Comparison of ENCODE assay signal across 9 cellular contexts in the genomic region with DNA sequence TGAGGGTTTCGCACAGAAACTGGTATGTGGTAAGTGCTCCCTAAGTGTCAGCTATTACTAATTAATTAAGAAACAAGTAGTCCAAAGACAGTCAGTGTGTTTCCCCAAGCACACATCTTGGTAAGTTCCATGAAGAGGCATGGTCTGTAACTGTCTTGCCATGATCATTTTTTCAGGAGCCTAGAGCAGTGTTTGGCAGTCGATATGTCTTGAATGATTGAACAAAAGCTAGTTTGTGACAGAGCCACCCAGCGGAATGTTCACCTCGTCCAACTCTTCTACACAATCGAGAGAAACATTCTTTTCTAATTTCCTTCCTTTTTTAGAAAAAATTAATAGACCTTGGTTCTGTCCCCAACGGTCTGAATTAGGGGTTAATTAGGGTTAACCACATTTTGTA. TPM values are rescaled to one million over a fixed set of nuclear protein-coding genes. Genes with fewer than 3 reads are reported as not detected.
DNase-seq lines count a peak whose midpoint lies in the region; ATAC-seq and TF ChIP-seq lines count a peak whose summit lies in the region.
"Had no signal": no experiment of that assay in that cellular context is flagged by ENCODE, and none has a peak within 500 bp of the region (broad histone marks: within the 10 kb centered on the region; RNA-seq: fewer than 3 reads in every experiment).

No MANE protein-coding gene starts in this region.

- H3K4me1 ChIP-seq in Caco-2, result 0 out of 2 replicates have a peak, but pooled peaks cover 5% of the 10 kb centered on the region

- H3K4me3 ChIP-seq in Caco-2 (ENCODE audit: low read depth, low read length), result no peak overlapping the region

- H3K27me3 Mint-ChIP-seq in Caco-2 (ENCODE audit: insufficient read depth, unreplicated experiment), result no peaks in the 10 kb centered on the region

- intact Hi-C loops in Caco-2 (cut with micrococcal nuclease; ENCODE audit: unreplicated experiment), result loop anchor here (2.0 to 5.0 kb wide), 2 partner anchors 38 to 52 kb away; no protein-coding TSS in a partner anchor

- CTCF ChIA-PET in Caco-2 (lab: Charles Lee), result interaction anchor here (0.7 to 1.0 kb wide), 5 partner anchors 29 to 97 kb away, joined by 3 read pairs; no protein-coding TSS in a partner anchor
- CTCF ChIA-PET in GM10248 (lab: Yijun Ruan, JAX), result interaction anchor here (1.3 to 3.8 kb wide), 8 partner anchors 10 to 127 kb away, joined by 3 to 18 read pairs (median 5); no protein-coding TSS in a partner anchor

- H3K9me3 Mint-ChIP-seq in Caco-2 (ENCODE audit: unreplicated experiment), result peaks cover 19% of the 10 kb centered on the region

- no peak for ATAC-seq in GM19455 (IDR thresholded peaks at IDR 0.05; ENCODE audit: unreplicated experiment)
- ATAC-seq: SK-N-SH treated with all-trans-retinoic acid at 6 μM for 48 hours had no signal

- H3K36me3 Mint-ChIP-seq in Caco-2 (ENCODE audit: insufficient read depth, unreplicated experiment), result no peaks in the 10 kb centered on the region

- H3K4me3 Mint-ChIP-seq in Caco-2 (ENCODE audit: unreplicated experiment), result peak overlapping the region; percentile 63

- peaks cover 5% of the 10 kb centered on the region for H3K4me1 Mint-ChIP-seq in Caco-2 (ENCODE audit: low read depth, unreplicated experiment)

- no peaks in the 10 kb centered on the region for H3K36me3 ChIP-seq in Caco-2 (ENCODE audit: control insufficient read depth, insufficient read depth, low read length)

- peak overlapping the region; percentile 34 for H3K27ac Mint-ChIP-seq in Caco-2 (ENCODE audit: unreplicated experiment)

- TF ChIP-seq CTCF in Caco-2 (IDR thresholded peaks at IDR 0.05; ENCODE audit: insufficient read depth in 1 of 2, low read depth in 1 of 2, low read length in 1 of 2, severe bottlenecking in 1 of 2, unreplicated experiment in 1 of 2) (no peak), GM10248 (IDR thresholded peaks at IDR 0.05; ENCODE audit: control extremely low read depth, extremely low read depth, low read depth, missing control alignments) (no peak)

- no peaks in the 10 kb centered on the region for H3K27me3 ChIP-seq in Caco-2 (replicated peaks; ENCODE audit: control insufficient read depth, insufficient read depth, low read length)

- POLR2A ChIA-PET in Caco-2 (lab: Charles Lee), result interaction anchor here (0.6 to 0.8 kb wide), 2 partner anchors 57 to 210 kb away, joined by 3 read pairs; no protein-coding TSS in a partner anchor
- POLR2A ChIA-PET in GM10248 (lab: Yijun Ruan, JAX), result interaction anchor here (2.1 kb wide), 1 partner anchor 58 kb away, joined by 7 read pairs; a partner anchor contains a TSS

- BruUV-seq in Caco-2 (replicated peaks; lab: Mats Ljungman, UMichigan), result no TSS peak

- DNase-seq in Caco-2, result no peak
- peak; percentile 74 for DNase-seq in NOMO-1 treated with dmso at 0.1 percent for 144 hours (lab: John Stamatoyannopoulos, UW; ENCODE audit: unreplicated experiment)
- peak; percentile 64 for DNase-seq in dermis blood vessel endothelial cell
- DNase-seq in pulmonary artery endothelial cell (ENCODE audit: low read depth, low spot score), result peak; percentile 11
- no peak for DNase-seq in GM10248 (ENCODE audit: extremely low spot score)
- no peak for DNase-seq in germinal center (ENCODE audit: low spot score)
- DNase-seq in SKM-1 treated with dmso at 0.1 percent for 144 hours (lab: John Stamatoyannopoulos, UW; ENCODE audit: unreplicated experiment), result no peak

- peaks cover 16% of the 10 kb centered on the region for H3K9me3 ChIP-seq in Caco-2

RNA-seq across cellular contexts. Expression of a gene that starts 57.5 kb away (rescaled TPM):
- 1,282 and 1,565 TPM in 2 replicates for total RNA-seq in Caco-2 (2022)
- total RNA-seq in dermis blood vessel endothelial cell, result 742 and 1,944 TPM in 2 replicates
- 491 and 772 TPM in 2 replicates for total RNA-seq in pulmonary artery endothelial cell

Comparison
In these comparisons a context has a peak if more than half of its experiments do, and no peak if none do; other contexts are left out.
1. DNase-seq: peak in NOMO-1 treated with dmso at 0.1 percent for 144 hours (single experiment), dermis blood vessel endothelial cell (single experiment) and pulmonary artery endothelial cell (single experiment); none in Caco-2 (0 of 2), GM10248 (single experiment), germinal center (single experiment) and SKM-1 treated with dmso at 0.1 percent for 144 hours (single experiment).